22 cellular contexts compared by ENCODE assay signal in genomic region chr19:4955274-4955673, GRCh38. TPM values are rescaled to one million over a fixed set of nuclear protein-coding genes. Genes with fewer than 3 reads are reported as not detected.
"Had no signal": no experiment of that assay in that cellular context is flagged by ENCODE, and none has a peak within 500 bp of the region (broad histone marks: within the 10 kb centered on the region; RNA-seq: fewer than 3 reads in every experiment).

No MANE protein-coding gene starts in this region.

- ATAC-seq: left colon, upper lobe of right lung had no signal

- H3K9me3 ChIP-seq: heart right ventricle, thyroid gland, upper lobe of right lung had no signal

- DNase-seq: activated B cell treated with CpG ODN at 0.5 μM for 24 hours; activated CD4-positive, alpha-beta T cell treated with anti-CD3 and anti-CD28 coated beads for 4 hours; activated naive CD4-positive, alpha-beta T cell treated with Interleukin-2 at 50 U/mL for 16 hours; activated T-cell treated with anti-CD3 and anti-CD28 coated beads, Interleukin-2, amount 50 U/mL, for 1 hour; cerebellar nuclear complex; endodermal cell; heart right ventricle; islet precursor cell; left colon; retina; stimulated activated CD4-positive, alpha-beta T cell treated with anti-CD3 and anti-CD28 coated beads, Interleukin-2, amount 100 ng/mL, for 48 hours; stimulated activated CD8-positive, alpha-beta memory T cell treated with anti-CD3 and anti-CD28 coated beads, Interleukin-4, amount 100 ng/mL, for 48 hours; stimulated activated naive CD4-positive, alpha-beta T cell treated with Interleukin-2 at 50 U/mL for 16 hours; substantia nigra; T-helper 1 cell; T-helper 9 cell; thyroid gland; upper lobe of right lung had no signal

- H3K27ac ChIP-seq: coronary artery, heart right ventricle, thyroid gland, upper lobe of right lung had no signal

- H3K9me3 Mint-ChIP-seq: activated B cell treated with CpG ODN at 0.5 μM for 24 hours, endodermal cell, memory B cell had no signal

- H3K4me1 Mint-ChIP-seq: endodermal cell had no signal

- H3K27me3 Mint-ChIP-seq: activated B cell treated with CpG ODN at 0.5 μM for 24 hours, memory B cell had no signal

- H3K36me3 ChIP-seq: thyroid gland, upper lobe of right lung had no signal

- H3K4me1 ChIP-seq: upper lobe of right lung had no signal

- H3K27ac Mint-ChIP-seq: activated B cell treated with CpG ODN at 0.5 μM for 24 hours, endodermal cell, memory B cell had no signal

- H3K27me3 ChIP-seq: heart right ventricle, thyroid gland, upper lobe of right lung had no signal

- H3K4me3 Mint-ChIP-seq: activated B cell treated with CpG ODN at 0.5 μM for 24 hours, endodermal cell, memory B cell had no signal

- H3K36me3 Mint-ChIP-seq: memory B cell had no signal

- H3K4me3 ChIP-seq: coronary artery, heart right ventricle, thyroid gland, upper lobe of right lung had no signal

RNA-seq across cellular contexts. Expression of gene ARRDC5, which starts 52.6 kb away (rescaled TPM):
- total RNA-seq: endodermal cell, fibroblast of villous mesenchyme, thyroid gland, upper lobe of right lung had no signal
- polyA plus RNA-seq: neural cell had no signal
